ENCODE assay signal across 15 cellular contexts in the genomic region with DNA sequence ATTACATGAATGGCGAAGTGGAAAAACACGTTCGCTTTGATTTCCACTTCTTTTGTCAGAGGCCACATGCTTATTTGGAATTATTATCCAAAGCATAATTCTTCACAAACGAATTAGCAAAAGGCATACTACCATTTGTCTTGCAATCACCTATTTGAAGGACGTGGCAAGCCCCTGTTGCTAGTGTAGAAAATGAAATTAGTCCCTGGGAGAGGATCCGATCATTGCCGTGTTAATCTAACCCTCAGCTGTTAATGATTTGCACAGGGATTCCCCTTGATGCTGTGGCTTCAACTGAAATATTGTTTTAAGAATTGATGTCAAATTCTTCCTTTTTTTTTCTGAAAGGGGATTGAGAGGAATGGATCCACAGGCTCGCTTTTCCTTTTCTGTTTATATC. TPM values are rescaled to one million over a fixed set of nuclear protein-coding genes. Genes with fewer than 3 reads are reported as not detected.
DNase-seq lines count a peak whose midpoint lies in the region; ATAC-seq and TF ChIP-seq lines count a peak whose summit lies in the region.
"Had no signal": no experiment of that assay in that cellular context is flagged by ENCODE, and none has a peak within 500 bp of the region (broad histone marks: within the 10 kb centered on the region; RNA-seq: fewer than 3 reads in every experiment).

No MANE protein-coding gene starts in this region.

- DNase-seq in DMS53 treated with DMSO at 0.1 percent for 48 hours (lab: John Stamatoyannopoulos, UW; ENCODE audit: unreplicated experiment) (peak; percentile 33), NCI-H2081 (lab: John Stamatoyannopoulos, UW) (peak; percentile 21 to 71), gastrocnemius medialis (no peak), HUDEP-2 (lab: John Stamatoyannopoulos, UW; ENCODE audit: unreplicated experiment in 76 of 76) (no peak)
- DNase-seq in activated CD4-positive, alpha-beta T cell treated with anti-CD3 and anti-CD28 coated beads, Interleukin-2, amount 50 U/mL, for 48 hours: no peak
- DNase-seq: activated CD4-positive, alpha-beta T cell treated with anti-CD3 and anti-CD28 coated beads for 1 hour; activated naive CD4-positive, alpha-beta T cell treated with anti-CD3 and anti-CD28 coated beads, Interleukin-2, amount 50 U/mL, for 16 hours; mesendoderm; NCI-H187 had no signal

- H3K27me3 ChIP-seq in duodenal mucosa (ENCODE audit: control insufficient read depth in 1 of 2, insufficient read depth in 2 of 2, low read length in 2 of 2) (peaks cover 0 to 7% of the 10 kb centered on the region in 2 donors), gastrocnemius medialis (no peaks in the 10 kb centered on the region)
- H3K27me3 ChIP-seq: BLaER1 had no signal

- TF ChIP-seq POLR2A in gastrocnemius medialis (IDR thresholded peaks at IDR 0.05): no peak

- H3K9ac ChIP-seq in duodenal mucosa (ENCODE audit: low read depth in 1 of 2, low read length in 2 of 2): no peak overlapping the region
- H3K9ac ChIP-seq: BLaER1 had no signal

- H3K9me3 ChIP-seq in duodenal mucosa (ENCODE audit: control insufficient read depth in 1 of 2, low read length in 2 of 2) (no peaks in the 10 kb centered on the region), gastrocnemius medialis (no peaks in the 10 kb centered on the region)
- H3K9me3 ChIP-seq: BLaER1 had no signal

- no peak for ATAC-seq in gastrocnemius medialis
- no peak for ATAC-seq in GM19324 (IDR thresholded peaks at IDR 0.05; ENCODE audit: low FRiP score, unreplicated experiment)
- ATAC-seq: stimulated activated effector memory CD8-positive, alpha-beta T cell treated with anti-CD3 and anti-CD28 coated beads, Interleukin-12 subunit alpha, Interleukin-12 subunit beta, amount 100 ng/mL, for 72 hours had no signal

- no peaks in the 10 kb centered on the region for H3K36me3 ChIP-seq in duodenal mucosa (ENCODE audit: control insufficient read depth in 1 of 2, insufficient read depth in 2 of 2, low read length in 2 of 2)
- H3K36me3 ChIP-seq in gastrocnemius medialis: no peaks in the 10 kb centered on the region
- H3K36me3 ChIP-seq: BLaER1 had no signal

- peaks cover 0 to 10% of the 10 kb centered on the region in 2 donors for H3K4me1 ChIP-seq in duodenal mucosa (ENCODE audit: control insufficient read depth in 1 of 2, insufficient read depth in 2 of 2, low read length in 2 of 2)
- peaks cover 0 to 4% of the 10 kb centered on the region in 2 donors for H3K4me1 ChIP-seq in gastrocnemius medialis
- H3K4me1 ChIP-seq: BLaER1 had no signal

- intact Hi-C loops in gastrocnemius medialis (cut with DNase I; ENCODE audit: low total_unique reads): loop anchor here (5.0 to 10.0 kb wide), 2 partner anchors 130 to 508 kb away; a partner anchor contains a TSS

- in situ Hi-C loops in gastrocnemius medialis (cut with MboI; ENCODE audit: low sequenced_read_pairs in 4 of 4): loop anchor here in 2 of 4 donors (10.0 to 25.0 kb wide), 2 partner anchors 505 to 508 kb away; no protein-coding TSS in a partner anchor

- H3K27ac ChIP-seq in duodenal mucosa (ENCODE audit: low read depth, low read length): no peak overlapping the region
- peak overlapping the region; percentile 34 to 73 (median 52) for H3K27ac ChIP-seq in gastrocnemius medialis
- H3K27ac ChIP-seq: BLaER1 had no signal

- H3K4me3 ChIP-seq in duodenal mucosa (ENCODE audit: low read depth in 1 of 2, low read length in 2 of 2) (peak overlapping the region; percentile 13 to 29), gastrocnemius medialis (peak overlapping the region; percentile 26 to 34 (median 30))
- H3K4me3 ChIP-seq: BLaER1 had no signal

- TF ChIP-seq CTCF in gastrocnemius medialis (IDR thresholded peaks at IDR 0.05 in 4 of 5, conservative IDR thresholded peaks at IDR 0.05 in 1 of 5): no peak

RNA-seq across cellular contexts. Expression of a gene that starts 4.6 kb away (rescaled TPM):
- under 1 TPM in 2 of 4 donors, not detected in 2; 0.11 to 0.55 TPM for total RNA-seq in gastrocnemius medialis
- total RNA-seq: LHCN-M2; T-helper 2 cell treated with Interferon-gamma antibody and Interleukin-4, amounts not matched to agents 100 ng/mL and 5 ng/mL, for 36 hours had no signal

Comparison
In these comparisons a context has a peak if more than half of its experiments do, and no peak if none do; other contexts are left out.
1. DNase-seq: peak in DMS53 treated with DMSO at 0.1 percent for 48 hours (single experiment) and NCI-H2081 (2 of 2); none in gastrocnemius medialis (0 of 2), activated CD4-positive, alpha-beta T cell treated with anti-CD3 and anti-CD28 coated beads, Interleukin-2, amount 50 U/mL, for 48 hours (0 of 2) and HUDEP-2 (0 of 76).